17 cellular contexts compared by ENCODE assay signal in genomic region chr6:134454794-134455193, GRCh38.
DNase-seq lines count a peak whose midpoint lies in the region; TF ChIP-seq lines count a peak whose summit lies in the region.
"Had no signal": no experiment of that assay in that cellular context is flagged by ENCODE, and none has a peak within 500 bp of the region (broad histone marks: within the 10 kb centered on the region; RNA-seq: fewer than 3 reads in every experiment).

No MANE protein-coding gene starts in this region.

- no peaks in the 10 kb centered on the region for H3K36me3 ChIP-seq in SJSA1
- H3K36me3 ChIP-seq in OCI-LY7 (ENCODE audit: insufficient read depth, low read length), result no peaks in the 10 kb centered on the region
- H3K36me3 ChIP-seq: BE2C had no signal

- H3K9me3 ChIP-seq in SJSA1 (replicated peaks), result no peaks in the 10 kb centered on the region
- H3K9me3 ChIP-seq in OCI-LY7 (ENCODE audit: low read length), result no peaks in the 10 kb centered on the region
- H3K9me3 ChIP-seq: BE2C had no signal

- DNase-seq in SJSA1 (ENCODE audit: low read depth in 1 of 2, low spot score in 2 of 2), result peak in 1 of 2 experiments; percentile 41
- peak; percentile 34 for DNase-seq in fibroblast of peridontal ligament (ENCODE audit: extremely low read depth)
- DNase-seq in AML-193 (lab: John Stamatoyannopoulos, UW), result no peak
- no peak for DNase-seq in OCI-LY7 (ENCODE audit: low spot score)
- no peak for DNase-seq in NCI-H1105 (lab: John Stamatoyannopoulos, UW)
- DNase-seq in activated CD4-positive, alpha-beta T cell treated with anti-CD3 and anti-CD28 coated beads for 1 hour, result no peak
- DNase-seq: ACHN; BE2C; CD4-positive, alpha-beta T cell; DMS79; H9; NCI-H1930; NCI-H446; NCI-H69; OCI-M1; SHP77 treated with DMSO at 0.1 percent for 48 hours had no signal

- peak overlapping the region in 2 of 3 experiments; percentile 16 to 22 for H3K27ac Mint-ChIP-seq in nephron
- H3K27ac Mint-ChIP-seq: CD4-positive, alpha-beta T cell had no signal

- no peaks in the 10 kb centered on the region for H3K27me3 ChIP-seq in SJSA1 (replicated peaks)
- H3K27me3 ChIP-seq: BE2C had no signal

- peak overlapping the region; percentile 44 for H3K27ac ChIP-seq in SJSA1
- H3K27ac ChIP-seq in OCI-LY7 (ENCODE audit: low read depth, low read length, poor library complexity, severe bottlenecking), result no peak overlapping the region

- peaks cover 27% of the 10 kb centered on the region for H3K4me1 ChIP-seq in SJSA1 (replicated peaks)
- no peaks in the 10 kb centered on the region for H3K4me1 ChIP-seq in OCI-LY7 (ENCODE audit: insufficient read depth, low read length, poor library complexity, severe bottlenecking)
- H3K4me1 ChIP-seq: BE2C had no signal

- no peak overlapping the region for H2AFZ ChIP-seq in OCI-LY7 (ENCODE audit: low read length)

- no peaks in the 10 kb centered on the region for H3K9me2 ChIP-seq in OCI-LY7 (ENCODE audit: insufficient read depth, low read length)

- BruUV-seq in OCI-LY7 (replicated peaks; lab: Mats Ljungman, UMichigan), result no TSS peak

- H3K27me3 Mint-ChIP-seq in nephron (ENCODE audit: low read depth), result peaks cover 2% of the 10 kb centered on the region
- H3K27me3 Mint-ChIP-seq: CD4-positive, alpha-beta T cell had no signal

- H4K20me1 ChIP-seq in OCI-LY7 (ENCODE audit: insufficient read depth, low read length), result no peaks in the 10 kb centered on the region

- no peak overlapping the region for H3K4me2 ChIP-seq in OCI-LY7 (ENCODE audit: low read length)

- POLR2A ChIA-PET in OCI-LY7 (lab: Charles Lee), result no interaction called here

- H3K36me3 Mint-ChIP-seq in nephron (ENCODE audit: low read depth), result no peaks in the 10 kb centered on the region

- H3K79me2 ChIP-seq in OCI-LY7 (ENCODE audit: insufficient read depth, low read depth, low read length), result no peaks in the 10 kb centered on the region

- no peak for TF ChIP-seq CTCF in nephron (IDR thresholded peaks at IDR 0.05; ENCODE audit: unreplicated experiment in 3 of 3)
- TF ChIP-seq CTCF in OCI-LY7 (conservative IDR thresholded peaks at IDR 0.05; ENCODE audit: low read length), result no peak

- no peak overlapping the region for H3K4me3 Mint-ChIP-seq in nephron
- H3K4me3 Mint-ChIP-seq: CD4-positive, alpha-beta T cell had no signal

- peaks cover 16% of the 10 kb centered on the region for H3K4me1 Mint-ChIP-seq in nephron

- intact Hi-C loops in OCI-LY7 (cut with micrococcal nuclease; ENCODE audit: unreplicated experiment), result loop anchor here (10.0 kb wide), 1 partner anchor 280 kb away; no protein-coding TSS in a partner anchor

- H3K9me3 Mint-ChIP-seq in nephron, result no peaks in the 10 kb centered on the region
- H3K9me3 Mint-ChIP-seq: CD4-positive, alpha-beta T cell; H9 had no signal

- no peak overlapping the region for H3K4me3 ChIP-seq in SJSA1
- no peak overlapping the region for H3K4me3 ChIP-seq in OCI-LY7 (ENCODE audit: low read depth, low read length, poor library complexity, severe bottlenecking)

- CTCF ChIA-PET in OCI-LY7 (lab: Charles Lee; ENCODE audit: unreplicated experiment), result no interaction called here
